ENCODE assay signal across 8 cellular contexts in the genomic region with DNA sequence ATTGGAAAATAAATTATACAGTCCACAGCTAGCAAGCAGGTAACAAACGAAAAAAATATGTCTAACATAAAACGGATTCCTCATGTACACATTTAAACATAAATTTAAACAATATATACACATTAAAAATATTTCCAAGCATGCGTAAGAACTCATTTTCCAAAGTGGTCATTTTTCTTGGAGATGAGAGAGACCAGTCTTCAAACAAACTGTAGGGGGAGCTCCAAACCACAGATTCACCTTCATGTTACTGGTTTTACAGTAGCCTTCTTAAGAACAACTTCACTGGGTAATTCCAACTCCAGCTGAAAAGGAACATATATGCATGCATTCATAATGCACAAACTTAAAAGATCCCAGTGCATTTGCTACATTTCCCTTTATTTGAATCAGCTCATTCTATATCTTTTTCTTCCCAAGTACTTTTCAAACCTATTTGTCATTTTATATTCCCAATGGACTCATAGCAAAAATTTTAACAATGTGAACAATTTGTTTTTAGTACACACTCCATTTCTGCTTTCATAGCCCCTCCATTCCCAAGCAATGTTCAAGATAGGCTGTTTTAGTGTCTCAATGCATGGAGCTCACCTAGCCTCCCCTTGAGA. TPM values are rescaled to one million over a fixed set of nuclear protein-coding genes. Genes with fewer than 3 reads are reported as not detected.
DNase-seq lines count a peak whose midpoint lies in the region; ATAC-seq and TF ChIP-seq lines count a peak whose summit lies in the region.

No MANE protein-coding gene starts in this region.

- no peak overlapping the region for H3K4me3 Mint-ChIP-seq in stimulated activated naive B cell treated with anti-CD40 and anti-IgM and Interleukin-4, amounts not matched to agents 10 μg/mL and 1 μg/mL and 100 μg/mL, for 72 hours

- H3K9me1 ChIP-seq in IMR-90 (ENCODE audit: insufficient read depth, low read length): no peaks in the 10 kb centered on the region

- H3K4me1 Mint-ChIP-seq in stimulated activated naive B cell treated with anti-CD40 and anti-IgM and Interleukin-4, amounts not matched to agents 10 μg/mL and 1 μg/mL and 100 μg/mL, for 72 hours: peaks cover 31 to 39% of the 10 kb centered on the region in 2 donors

- POLR2A ChIA-PET in IMR-90 (lab: Charles Lee; ENCODE audit: unreplicated experiment): no interaction called here

- no peak overlapping the region for H3K9ac ChIP-seq in IMR-90 (ENCODE audit: low read depth, low read length)

- TF ChIP-seq RAD21 in IMR-90 (IDR thresholded peaks at IDR 0.05; ENCODE audit: low read length): peak; percentile 92

- DNase-seq in DMS79 treated with DMSO at 0.1 percent for 48 hours (lab: John Stamatoyannopoulos, UW) (peak; percentile 66), IMR-90 (peak; percentile 91), NOMO-1 (lab: John Stamatoyannopoulos, UW; ENCODE audit: unreplicated experiment in 2 of 2) (peak; percentile 14 to 70), brain microvascular endothelial cell (peak; percentile 59), left lobe of liver (ENCODE audit: low spot score) (no peak), uterus (peak in 1 of 2 donors; percentile 42)
- no peak for DNase-seq in stimulated activated naive B cell treated with anti-CD40 and anti-IgM and Interleukin-4, amounts not matched to agents 10 μg/mL and 1 μg/mL and 100 μg/mL, for 72 hours

- H3K9me3 Mint-ChIP-seq in stimulated activated naive B cell treated with anti-CD40 and anti-IgM and Interleukin-4, amounts not matched to agents 10 μg/mL and 1 μg/mL and 100 μg/mL, for 72 hours: no peaks in the 10 kb centered on the region

- no CpG with 5 or more reads among the region's 3 CpGs for WGBS in IMR-90 (ENCODE audit: extremely low coverage in 2 of 2, insufficient read length in 1 of 2), 2 experiments

- H4K20me1 ChIP-seq in IMR-90 (ENCODE audit: insufficient read depth, low read length): no peaks in the 10 kb centered on the region

- H3K36me3 Mint-ChIP-seq in stimulated activated naive B cell treated with anti-CD40 and anti-IgM and Interleukin-4, amounts not matched to agents 10 μg/mL and 1 μg/mL and 100 μg/mL, for 72 hours: peaks cover 0 to 1% of the 10 kb centered on the region in 2 donors

- H3K18ac ChIP-seq in IMR-90 (ENCODE audit: low read depth, low read length): no peak overlapping the region

- TF ChIP-seq POLR2A in IMR-90 (IDR thresholded peaks at IDR 0.05; ENCODE audit: low read depth, low read length) (no peak), uterus (IDR thresholded peaks at IDR 0.05) (no peak)

- no peak overlapping the region for H3K27ac Mint-ChIP-seq in stimulated activated naive B cell treated with anti-CD40 and anti-IgM and Interleukin-4, amounts not matched to agents 10 μg/mL and 1 μg/mL and 100 μg/mL, for 72 hours

- no peak overlapping the region for H4K8ac ChIP-seq in IMR-90 (ENCODE audit: low read depth in 2 of 2, low read length in 2 of 2)

- no peak overlapping the region for H4K91ac ChIP-seq in IMR-90 (ENCODE audit: insufficient read depth, low read depth, low read length)

- intact Hi-C loops in IMR-90 (cut with micrococcal nuclease) (loop anchor here (1.0 kb wide), 2 partner anchors 323 to 511 kb away; partner anchors contain the start of gene BOLA3), uterus (cut with DNase I; ENCODE audit: low total_unique reads) (no loop called here)

- no peak overlapping the region for H2BK5ac ChIP-seq in IMR-90 (ENCODE audit: low read depth, low read length, poor library complexity, severe bottlenecking)

- no peak overlapping the region; the same call in 1 of the 2 replicates for H3K23ac ChIP-seq in IMR-90 (ENCODE audit: low read depth, low read length)

- no peak overlapping the region for H2AK9ac ChIP-seq in IMR-90 (replicated peaks; ENCODE audit: low read depth, low read length, poor library complexity)

- TF ChIP-seq CTCF in IMR-90 (conservative IDR thresholded peaks at IDR 0.05; ENCODE audit: low read depth, low read length) (peak; percentile 91), brain microvascular endothelial cell (IDR thresholded peaks at IDR 0.05; ENCODE audit: low read depth, low read length, missing control alignments) (peak; percentile 73), uterus (IDR thresholded peaks at IDR 0.05) (peak; percentile 58 to 84 (median 77))

- no peaks in the 10 kb centered on the region for H3K27me3 Mint-ChIP-seq in stimulated activated naive B cell treated with anti-CD40 and anti-IgM and Interleukin-4, amounts not matched to agents 10 μg/mL and 1 μg/mL and 100 μg/mL, for 72 hours

- H3K36me3 ChIP-seq in IMR-90 (ENCODE audit: control insufficient read depth, insufficient read depth, low read length) (no peaks in the 10 kb centered on the region), brain microvascular endothelial cell (replicated peaks) (no peaks in the 10 kb centered on the region), uterus (no peaks in the 10 kb centered on the region)

- no peak overlapping the region for H2BK120ac ChIP-seq in IMR-90 (ENCODE audit: low read depth, low read length)

- peaks cover under 1 to 15% of the 10 kb centered on the region in 2 experiments; a peak in 3 of 4 replicates for H3K79me1 ChIP-seq in IMR-90 (ENCODE audit: low read depth in 1 of 2, low read length in 2 of 2)

- H3K4me2 ChIP-seq in IMR-90 (ENCODE audit: low read depth, low read length): no peak overlapping the region

- H2AFZ ChIP-seq in IMR-90 (replicated peaks; ENCODE audit: low read length, poor library complexity): no peak overlapping the region

- peak; percentile 55 for ATAC-seq in IMR-90 (ENCODE audit: low read depth)
- ATAC-seq in left lobe of liver: peak; percentile 55
- ATAC-seq in stimulated activated naive B cell treated with anti-CD40 and anti-IgM and Interleukin-4, amounts not matched to agents 10 μg/mL and 1 μg/mL and 100 μg/mL, for 72 hours (replicated peaks): no peak
- no peak for ATAC-seq in HG03354 (IDR thresholded peaks at IDR 0.05; ENCODE audit: poor library complexity, severe bottlenecking, unreplicated experiment)

- dilution Hi-C loops in IMR-90 (cut with HindIII; ENCODE audit: low sequenced_read_pairs, unreplicated experiment): no loop called here

- H2AK5ac ChIP-seq in IMR-90 (ENCODE audit: low read depth, low read length): no peak overlapping the region

- BruUV-seq in IMR-90 (replicated peaks; lab: Mats Ljungman, UMichigan): no TSS peak

- H3K4ac ChIP-seq in IMR-90 (ENCODE audit: low read depth, low read length): no peak overlapping the region

- no peak overlapping the region for H4K5ac ChIP-seq in IMR-90 (ENCODE audit: low read depth, low read length)

- H3K9me3 ChIP-seq in IMR-90 (ENCODE audit: control insufficient read depth, insufficient read depth, low read length) (no peaks in the 10 kb centered on the region), uterus (no peaks in the 10 kb centered on the region)

- H3K27ac ChIP-seq in IMR-90 (ENCODE audit: insufficient read depth, low read length): no peak overlapping the region
- H3K27ac ChIP-seq in brain microvascular endothelial cell: no peak overlapping the region
- no peak overlapping the region for H3K27ac ChIP-seq in uterus

- H3K4me1 ChIP-seq in IMR-90 (ENCODE audit: control insufficient read depth, insufficient read depth, low read length) (no peaks in the 10 kb centered on the region), uterus (no peaks in the 10 kb centered on the region)

- H3K4me3 ChIP-seq in IMR-90 (ENCODE audit: insufficient read depth, low read depth, low read length) (no peak overlapping the region), brain microvascular endothelial cell (ENCODE audit: low read depth, low read length) (no peak overlapping the region), uterus (no peak overlapping the region)

- CTCF ChIA-PET in IMR-90 (lab: Yijun Ruan, JAX): interaction anchor here (0.7 to 2.0 kb wide), 9 partner anchors 15 to 511 kb away, joined by 3 to 9 read pairs (median 4); no protein-coding TSS in a partner anchor

- H3K14ac ChIP-seq in IMR-90 (replicated peaks; ENCODE audit: low read depth, low read length): no peak overlapping the region

- in situ Hi-C loops in IMR-90 (cut with MboI; ENCODE audit: low sequenced_read_pairs): loop anchor here (10.0 to 25.0 kb wide), 2 partner anchors 161 to 513 kb away; partner anchors contain the start of genes SLC4A5 and TET3
- in situ Hi-C loops in brain microvascular endothelial cell (cut with HindIII; ENCODE audit: low pct_ligation_motif_present, low sequenced_read_pairs): no loop called here

- H3K27me3 ChIP-seq in IMR-90 (ENCODE audit: control insufficient read depth, insufficient read depth, low read length) (peaks cover 9% of the 10 kb centered on the region), brain microvascular endothelial cell (replicated peaks) (no peaks in the 10 kb centered on the region), uterus (no peaks in the 10 kb centered on the region)

- H3K56ac ChIP-seq in IMR-90 (ENCODE audit: extremely low read depth, insufficient read depth, low read length): no peak overlapping the region

- H2BK20ac ChIP-seq in IMR-90 (ENCODE audit: low read depth, low read length): no peak overlapping the region

- no peak overlapping the region for H2BK15ac ChIP-seq in IMR-90 (ENCODE audit: low read depth, low read length)

TF ChIP-seq in IMR-90, 13 proteins besides CTCF, POLR2A, EP300 and RAD21:
- no peak for TF ChIP-seq MXI1 (IDR thresholded peaks at IDR 0.05; ENCODE audit: borderline replicate concordance, low read depth, low read length)
- peak; percentile 75 for TF ChIP-seq SMC3 (IDR thresholded peaks at IDR 0.05; ENCODE audit: low read depth, low read length)
- TF ChIP-seq CEBPB (IDR thresholded peaks at IDR 0.05; ENCODE audit: low read depth, low read length): no peak

RNA-seq across cellular contexts. Expression of gene STAMBP, which starts 4.7 kb away (rescaled TPM):
- 33.9 and 38.7 TPM in 2 replicates for total RNA-seq in IMR-90 (2012; rRNA removed)
- polyA plus RNA-seq in IMR-90 (2012; rRNA removed): 29.7 and 29.8 TPM in 2 replicates
- polyA plus RNA-seq in IMR-90 (2012; cell fraction: cytosol; rRNA removed): 19.1 and 24.1 TPM in 2 replicates
- 11.1 and 26.9 TPM in 2 replicates for polyA plus RNA-seq in IMR-90 (2012; cell fraction: nucleus; rRNA removed; ENCODE audit: low replicate concordance)
- 13.3 TPM for total RNA-seq in left lobe of liver
- 100 to 1,000 TPM in 1 of 4 donors, 10 to 100 TPM in 3; 31.8 to 115 (median 43.7) TPM for total RNA-seq in uterus

RNA-seq across cellular contexts. Expression of gene C2orf78, which starts 40.0 kb away (rescaled TPM):
- total RNA-seq in IMR-90 (2012; rRNA removed): not detected in 2 replicates
- 0.03 TPM in 1 of 2 replicates, not detected in the other for polyA plus RNA-seq in IMR-90 (2012; rRNA removed)
- polyA plus RNA-seq in IMR-90 (2012; cell fraction: cytosol; rRNA removed): not detected in 2 replicates
- polyA plus RNA-seq in IMR-90 (2012; cell fraction: nucleus; rRNA removed; ENCODE audit: low replicate concordance): not detected in 2 replicates
- not detected for total RNA-seq in left lobe of liver
- total RNA-seq in uterus: not detected

RNA-seq across cellular contexts. Expression of gene DUSP11, which starts 44.1 kb away (rescaled TPM):
- total RNA-seq in IMR-90 (2012; rRNA removed) (25.6 and 28.6 TPM in 2 replicates), left lobe of liver (6.5 TPM), uterus (10 to 100 TPM; 15.1 to 88.5 (median 44.6) TPM)
- 21.8 and 22.4 TPM in 2 replicates for polyA plus RNA-seq in IMR-90 (2012; rRNA removed)
- polyA plus RNA-seq in IMR-90 (2012; cell fraction: cytosol; rRNA removed): 7.4 and 8.0 TPM in 2 replicates
- 2.4 and 15.2 TPM in 2 replicates for polyA plus RNA-seq in IMR-90 (2012; cell fraction: nucleus; rRNA removed; ENCODE audit: low replicate concordance)

Comparison
In these comparisons a context has a peak if more than half of its experiments do, and no peak if none do; other contexts are left out.
1. DNase-seq: peak in DMS79 treated with DMSO at 0.1 percent for 48 hours (single experiment), IMR-90 (single experiment), NOMO-1 (2 of 2) and brain microvascular endothelial cell (single experiment); none in left lobe of liver (single experiment) and stimulated activated naive B cell treated with anti-CD40 and anti-IgM and Interleukin-4, amounts not matched to agents 10 μg/mL and 1 μg/mL and 100 μg/mL, for 72 hours (single experiment).
2. ATAC-seq: peak in IMR-90 (single experiment) and left lobe of liver (single experiment); none in stimulated activated naive B cell treated with anti-CD40 and anti-IgM and Interleukin-4, amounts not matched to agents 10 μg/mL and 1 μg/mL and 100 μg/mL, for 72 hours (0 of 2) and HG03354 (single experiment).
3. Peak in every context shown above with its lines, with median percentiles within 50 percentile points of each other: CTCF ChIP-seq.